ENCODE assay signal across 8 cellular contexts in genomic region chr17:21098934-21099687, GRCh38. TPM values are rescaled to one million over a fixed set of nuclear protein-coding genes. Genes with fewer than 3 reads are reported as not detected.
DNase-seq lines count a peak whose midpoint lies in the region; ATAC-seq lines count a peak whose summit lies in the region.

No MANE protein-coding gene starts in this region.

- peak overlapping the region in 2 of 3 donors; percentile 32 to 62 for H3K27ac Mint-ChIP-seq in CD4-positive, CD25-positive, alpha-beta regulatory T cell
- peak overlapping the region; percentile 10 for H3K27ac Mint-ChIP-seq in memory B cell

- H3K9me3 ChIP-seq in CD4-positive, CD25-positive, alpha-beta regulatory T cell (ENCODE audit: control insufficient read depth in 2 of 2, low read length in 2 of 2), result no peaks in the 10 kb centered on the region

- no peaks in the 10 kb centered on the region for H3K9me3 Mint-ChIP-seq in CD4-positive, CD25-positive, alpha-beta regulatory T cell
- no peaks in the 10 kb centered on the region for H3K9me3 Mint-ChIP-seq in memory B cell

- no peaks in the 10 kb centered on the region for H3K36me3 ChIP-seq in CD4-positive, CD25-positive, alpha-beta regulatory T cell (ENCODE audit: control insufficient read depth, insufficient read depth, low read length)

- peaks cover 5% of the 10 kb centered on the region for H3K27me3 Mint-ChIP-seq in CD4-positive, CD25-positive, alpha-beta regulatory T cell
- no peaks in the 10 kb centered on the region for H3K27me3 Mint-ChIP-seq in memory B cell

- ATAC-seq in CD4-positive, CD25-positive, alpha-beta regulatory T cell (ENCODE audit: low read depth in 2 of 2), result peak; percentile 95 to 96
- ATAC-seq in GM19395 (IDR thresholded peaks at IDR 0.05; ENCODE audit: unreplicated experiment), result peak; percentile 96
- peak; percentile 90 for ATAC-seq in HG03521 (IDR thresholded peaks at IDR 0.05; ENCODE audit: unreplicated experiment)
- ATAC-seq in memory B cell (ENCODE audit: low read depth), result peak; percentile 93

- no peaks in the 10 kb centered on the region for H3K36me3 Mint-ChIP-seq in CD4-positive, CD25-positive, alpha-beta regulatory T cell
- H3K36me3 Mint-ChIP-seq in memory B cell, result no peaks in the 10 kb centered on the region

- H3K4me1 ChIP-seq in CD4-positive, CD25-positive, alpha-beta regulatory T cell (ENCODE audit: control insufficient read depth, insufficient read depth, low read length, poor library complexity, severe bottlenecking), result peaks cover 12% of the 10 kb centered on the region

- peak; percentile 40 to 91 (median 68) for DNase-seq in CD4-positive, CD25-positive, alpha-beta regulatory T cell
- DNase-seq in NCI-H526 (lab: John Stamatoyannopoulos, UW) (peak; percentile 85 to 90), memory B cell (ENCODE audit: low spot score in 2 of 2) (peak; percentile 45 to 49)
- peak; percentile 38 to 40 for DNase-seq in activated CD4-positive, alpha-beta T cell treated with anti-CD3 and anti-CD28 coated beads, Interleukin-2, amount 50 U/mL, for 4 hours
- peak; percentile 50 for DNase-seq in effector CD4-positive, alpha-beta T cell
- peak; percentile 17 for DNase-seq in stimulated activated CD8-positive, alpha-beta memory T cell treated with anti-CD3 and anti-CD28 coated beads, Interleukin-12 subunit alpha, Interleukin-12 subunit beta, amount 100 ng/mL, for 4 hours (ENCODE audit: low read depth)

- H3K4me3 Mint-ChIP-seq in CD4-positive, CD25-positive, alpha-beta regulatory T cell, result peak overlapping the region; percentile 83 to 94 (median 92)
- peak overlapping the region; percentile 90 for H3K4me3 Mint-ChIP-seq in memory B cell

- peak overlapping the region; percentile 79 for H3K4me3 ChIP-seq in CD4-positive, CD25-positive, alpha-beta regulatory T cell (ENCODE audit: low read depth, low read length)

- H3K27me3 ChIP-seq in CD4-positive, CD25-positive, alpha-beta regulatory T cell (ENCODE audit: control insufficient read depth, insufficient read depth, low read length), result no peaks in the 10 kb centered on the region

- H3K4me1 Mint-ChIP-seq in CD4-positive, CD25-positive, alpha-beta regulatory T cell, result peaks cover 10 to 23% (median 16%) of the 10 kb centered on the region in 4 donors
- peaks cover 7% of the 10 kb centered on the region for H3K4me1 Mint-ChIP-seq in memory B cell

- H3K27ac ChIP-seq in CD4-positive, CD25-positive, alpha-beta regulatory T cell (ENCODE audit: insufficient read depth, low read length, poor library complexity, severe bottlenecking), result no peak overlapping the region

RNA-seq across cellular contexts. Expression of gene DHRS7B, which starts 27.7 kb away (rescaled TPM):
- total RNA-seq in CD4-positive, CD25-positive, alpha-beta regulatory T cell, result 7.6 TPM
- polyA plus RNA-seq in CD4-positive, CD25-positive, alpha-beta regulatory T cell, result 10 to 100 TPM; 11.8 to 17.2 (median 14.0) TPM

RNA-seq across cellular contexts. Expression of gene USP22, which starts 56.3 kb away (rescaled TPM):
- 152 TPM for total RNA-seq in CD4-positive, CD25-positive, alpha-beta regulatory T cell
- polyA plus RNA-seq in CD4-positive, CD25-positive, alpha-beta regulatory T cell, result 10 to 100 TPM; 32.1 to 39.8 (median 37.9) TPM

Comparison
In these comparisons a context has a peak if more than half of its experiments do, and no peak if none do; other contexts are left out.
1. DNase-seq: peak in every context shown above with its lines; median percentile 88 in NCI-H526; 68 in CD4-positive, CD25-positive, alpha-beta regulatory T cell; 50 in effector CD4-positive, alpha-beta T cell; 47 in memory B cell; 39 in activated CD4-positive, alpha-beta T cell treated with anti-CD3 and anti-CD28 coated beads, Interleukin-2, amount 50 U/mL, for 4 hours; 17 in stimulated activated CD8-positive, alpha-beta memory T cell treated with anti-CD3 and anti-CD28 coated beads, Interleukin-12 subunit alpha, Interleukin-12 subunit beta, amount 100 ng/mL, for 4 hours.